Comparison of ENCODE assay signal across 8 cellular contexts in genomic region chr9:41123812-41124211, GRCh38. TPM values are rescaled to one million over a fixed set of nuclear protein-coding genes. Genes with fewer than 3 reads are reported as not detected.
"Had no signal": no experiment of that assay in that cellular context is flagged by ENCODE, and none has a peak within 500 bp of the region (broad histone marks: within the 10 kb centered on the region; RNA-seq: fewer than 3 reads in every experiment).

No MANE protein-coding gene starts in this region.

RNA-seq across cellular contexts. Expression of gene FOXD4L6, which starts 4.7 kb away (rescaled TPM):
- total RNA-seq: activated CD4-positive, alpha-beta memory T cell treated with anti-CD3 and anti-CD28 coated beads, Interleukin-2, amount 10 ng/mL, durations not matched to agents 7 days and 5 days; activated CD8-positive, alpha-beta memory T cell treated with anti-CD3 and anti-CD28 coated beads for 36 hours; activated naive CD8-positive, alpha-beta T cell treated with anti-CD3 and anti-CD28 coated beads for 36 hours; activated T-helper 2 cell treated with anti-CD3 and anti-CD28 coated beads, Interferon-gamma antibody, Interleukin-2, Interleukin-4, amounts not matched to agents 10 μg/mL and 5 μg/mL and 100 μg/mL, durations not matched to agents 14 hours and 24 hours and 36 hours; PC-3; SK-MEL-5; T-helper 17 cell had no signal
- polyA plus RNA-seq: adipose tissue had no signal
